15 cellular contexts compared by ENCODE assay signal in the genomic region with DNA sequence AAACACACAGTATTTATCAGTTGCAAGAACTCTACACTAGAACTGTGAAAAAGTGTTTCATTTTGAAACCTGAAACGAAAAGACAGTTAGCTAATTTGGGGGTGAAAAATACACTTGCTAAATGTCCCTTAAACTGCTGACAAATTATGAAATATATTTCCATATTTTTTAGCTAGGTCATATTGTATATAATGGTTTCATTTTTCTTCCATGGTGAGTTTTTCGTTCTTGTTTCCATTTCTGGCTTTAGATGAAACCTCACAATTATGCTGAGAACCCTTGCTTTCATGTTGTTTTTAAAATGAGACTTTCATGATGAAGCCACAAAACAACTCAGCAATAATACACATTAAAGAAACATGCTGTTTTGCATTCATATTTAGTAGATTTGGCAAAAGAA. TPM values are rescaled to one million over a fixed set of nuclear protein-coding genes. Genes with fewer than 3 reads are reported as not detected.
DNase-seq lines count a peak whose midpoint lies in the region; ATAC-seq, FAIRE-seq and TF ChIP-seq lines count a peak whose summit lies in the region.
"Had no signal": no experiment of that assay in that cellular context is flagged by ENCODE, and none has a peak within 500 bp of the region (broad histone marks: within the 10 kb centered on the region; RNA-seq: fewer than 3 reads in every experiment).

No MANE protein-coding gene starts in this region.

- no peak overlapping the region for H3K27ac Mint-ChIP-seq in activated naive CD4-positive, alpha-beta T cell treated with anti-CD3 and anti-CD28 coated beads, Interleukin-2, amount 10 ng/mL, durations not matched to agents 7 days and 5 days

- no peak overlapping the region for H3K4me3 Mint-ChIP-seq in activated naive CD4-positive, alpha-beta T cell treated with anti-CD3 and anti-CD28 coated beads, Interleukin-2, amount 10 ng/mL, durations not matched to agents 7 days and 5 days

- H2AFZ ChIP-seq in hepatocyte, result no peak overlapping the region

- no peak for TF ChIP-seq CTCF in hepatocyte (IDR thresholded peaks at IDR 0.05; ENCODE audit: poor library complexity)

- peak; percentile 96 for FAIRE-seq in endometrium (lab: Jason Lieb, UNC)
- FAIRE-seq: colon, TTC549 had no signal

- H3K36me3 ChIP-seq in hepatocyte (replicated peaks; ENCODE audit: insufficient read depth, low read depth), result no peaks in the 10 kb centered on the region

- H3K9me2 ChIP-seq in hepatocyte (replicated peaks; ENCODE audit: insufficient read depth), result no peaks in the 10 kb centered on the region

- H3K4me2 ChIP-seq in hepatocyte, result no peak overlapping the region

- no peaks in the 10 kb centered on the region for H3K9me3 Mint-ChIP-seq in activated naive CD4-positive, alpha-beta T cell treated with anti-CD3 and anti-CD28 coated beads, Interleukin-2, amount 10 ng/mL, durations not matched to agents 7 days and 5 days

- no peaks in the 10 kb centered on the region for H4K20me1 ChIP-seq in hepatocyte (ENCODE audit: insufficient read depth, poor library complexity, severe bottlenecking)

- H3K4me1 ChIP-seq in hepatocyte (ENCODE audit: insufficient read depth), result peaks cover 9% of the 10 kb centered on the region

- no peaks in the 10 kb centered on the region for H3K36me3 Mint-ChIP-seq in activated naive CD4-positive, alpha-beta T cell treated with anti-CD3 and anti-CD28 coated beads, Interleukin-2, amount 10 ng/mL, durations not matched to agents 7 days and 5 days

- H3K4me3 ChIP-seq in hepatocyte, result no peak overlapping the region
- H3K4me3 ChIP-seq: mucosa of descending colon had no signal

- H3K4me1 Mint-ChIP-seq in activated naive CD4-positive, alpha-beta T cell treated with anti-CD3 and anti-CD28 coated beads, Interleukin-2, amount 10 ng/mL, durations not matched to agents 7 days and 5 days, result no peaks in the 10 kb centered on the region

- H3K79me2 ChIP-seq in hepatocyte, result no peaks in the 10 kb centered on the region

- no peak for DNase-seq in activated naive CD4-positive, alpha-beta T cell treated with anti-CD3 and anti-CD28 coated beads, Interleukin-2, amount 10 ng/mL, durations not matched to agents 7 days and 5 days
- DNase-seq in left cardiac atrium (no peak), hepatocyte (ENCODE audit: low spot score) (no peak), SW 1271 (lab: John Stamatoyannopoulos, UW) (no peak)
- DNase-seq: activated CD8-positive, alpha-beta memory T cell treated with anti-CD3 and anti-CD28 coated beads, Interleukin-2, amount 50 U/mL, for 48 hours; mucosa of descending colon; NCI-H524; stimulated activated CD4-positive, alpha-beta T cell treated with anti-CD3 and anti-CD28 coated beads, Interleukin-2, amount 100 ng/mL, for 24 hours; stimulated activated naive CD4-positive, alpha-beta T cell had no signal

- no peak overlapping the region for H3K27ac ChIP-seq in hepatocyte

- H3K27me3 ChIP-seq in hepatocyte, result no peaks in the 10 kb centered on the region

- H3K9me3 ChIP-seq in hepatocyte (ENCODE audit: low read depth), result no peaks in the 10 kb centered on the region
- H3K9me3 ChIP-seq: mucosa of descending colon had no signal

- intact Hi-C loops in left cardiac atrium (cut with DNase I), result no loop called here

- WGBS in hepatocyte (ENCODE audit: low lambda C conversion rate, missing lambda C conversion rate), result 99% methylated on average over 2 of the region's 2 CpGs

- CTCF ChIA-PET in activated naive CD4-positive, alpha-beta T cell treated with anti-CD3 and anti-CD28 coated beads, Interleukin-2, amount 10 ng/mL, durations not matched to agents 7 days and 5 days (lab: Charles Lee), result no interaction called here

- ATAC-seq in GM18873 (IDR thresholded peaks at IDR 0.05; ENCODE audit: low FRiP score, unreplicated experiment), result peak; percentile 33
- ATAC-seq in GM21529 (IDR thresholded peaks at IDR 0.05; ENCODE audit: unreplicated experiment), result peak; percentile 64
- ATAC-seq in HG03095 (IDR thresholded peaks at IDR 0.05; ENCODE audit: unreplicated experiment), result peak; percentile 55
- ATAC-seq in left cardiac atrium, result no peak
- ATAC-seq: mucosa of descending colon had no signal

- H3K27me3 Mint-ChIP-seq in activated naive CD4-positive, alpha-beta T cell treated with anti-CD3 and anti-CD28 coated beads, Interleukin-2, amount 10 ng/mL, durations not matched to agents 7 days and 5 days, result peaks cover 4% of the 10 kb centered on the region

RNA-seq across cellular contexts. Expression of gene ITGB8, which starts 46.7 kb away (rescaled TPM):
- total RNA-seq in left cardiac atrium (1 to 10 TPM; 4.8 to 5.2 TPM), hepatocyte (34.2 and 37.0 TPM in 2 replicates)
- polyA plus RNA-seq in hepatocyte, result 6.6 and 7.2 TPM in 2 replicates

Comparison
In these comparisons a context has a peak if more than half of its experiments do, and no peak if none do; other contexts are left out.
1. ATAC-seq: peak in GM18873 (single experiment), GM21529 (single experiment) and HG03095 (single experiment); none in left cardiac atrium (0 of 2).